ENCODE assay signal across 20 cellular contexts in genomic region chr3:101325393-101326134, GRCh38. TPM values are rescaled to one million over a fixed set of nuclear protein-coding genes. Genes with fewer than 3 reads are reported as not detected.
DNase-seq lines count a peak whose midpoint lies in the region; ATAC-seq, FAIRE-seq and TF ChIP-seq lines count a peak whose summit lies in the region.
"Had no signal": no experiment of that assay in that cellular context is flagged by ENCODE, and none has a peak within 500 bp of the region (broad histone marks: within the 10 kb centered on the region; RNA-seq: fewer than 3 reads in every experiment).

No MANE protein-coding gene starts in this region.

- no peak for ATAC-seq in natural killer cell treated with Interleukin-12 subunit alpha and Interleukin-12 subunit beta and Interleukin-15 and Interleukin-18, amount 100 ng/mL, for 72 hours
- ATAC-seq in SK-N-SH treated with all-trans-retinoic acid at 6 μM for 48 hours (no peak), HG03025 (IDR thresholded peaks at IDR 0.05; ENCODE audit: low FRiP score, unreplicated experiment) (no peak)

- no peaks in the 10 kb centered on the region for H3K9me3 ChIP-seq in adipocyte (ENCODE audit: control insufficient read depth, low read length)
- H3K9me3 ChIP-seq: HAP-1 had no signal

- H3K9me3 Mint-ChIP-seq in natural killer cell treated with Interleukin-12 subunit alpha and Interleukin-12 subunit beta and Interleukin-15 and Interleukin-18, amount 100 ng/mL, for 72 hours = no peaks in the 10 kb centered on the region
- H3K9me3 Mint-ChIP-seq: IgD-negative memory B cell had no signal

- H3K27me3 ChIP-seq in adipocyte (replicated peaks; ENCODE audit: control insufficient read depth, insufficient read depth, low read length) = no peaks in the 10 kb centered on the region

- H3K36me3 ChIP-seq in adipocyte (ENCODE audit: control insufficient read depth, insufficient read depth, low read length, severe bottlenecking) = peaks cover 7% of the 10 kb centered on the region
- H3K36me3 ChIP-seq: HAP-1 had no signal

- DNase-seq in D721Med (ENCODE audit: insufficient read length, low spot score) = no peak
- DNase-seq in NCI-H69 (lab: John Stamatoyannopoulos, UW) = peak; percentile 1
- peak; percentile 36 for DNase-seq in adipocyte (ENCODE audit: low read depth)
- DNase-seq in NCI-H146 treated with DMSO at 0.1 percent for 48 hours (lab: John Stamatoyannopoulos, UW; ENCODE audit: unreplicated experiment) = no peak
- no peak for DNase-seq in natural killer cell treated with Interleukin-12 subunit alpha and Interleukin-12 subunit beta and Interleukin-15 and Interleukin-18, amount 100 ng/mL, for 72 hours (ENCODE audit: low spot score)
- DNase-seq: AML-193, DND-41, GDM1, MV-4-11, NCI-H1417 treated with DMSO at 0.1 percent for 48 hours, NCI-H2081, NCI-H345, RPMI8226 had no signal

- H3K9ac ChIP-seq in adipocyte (ENCODE audit: low read length) = no peak overlapping the region

- no peak overlapping the region for H3K4me3 ChIP-seq in adipocyte (ENCODE audit: low read length)
- H3K4me3 ChIP-seq: HAP-1 had no signal

- H3K4me1 Mint-ChIP-seq in natural killer cell treated with Interleukin-12 subunit alpha and Interleukin-12 subunit beta and Interleukin-15 and Interleukin-18, amount 100 ng/mL, for 72 hours (ENCODE audit: low read depth in 2 of 2) = no peaks in the 10 kb centered on the region
- H3K4me1 Mint-ChIP-seq: IgD-negative memory B cell had no signal

- no peak overlapping the region for H3K27ac Mint-ChIP-seq in natural killer cell treated with Interleukin-12 subunit alpha and Interleukin-12 subunit beta and Interleukin-15 and Interleukin-18, amount 100 ng/mL, for 72 hours
- H3K27ac Mint-ChIP-seq: IgD-negative memory B cell had no signal

- no peaks in the 10 kb centered on the region for H3K27me3 Mint-ChIP-seq in natural killer cell treated with Interleukin-12 subunit alpha and Interleukin-12 subunit beta and Interleukin-15 and Interleukin-18, amount 100 ng/mL, for 72 hours
- H3K27me3 Mint-ChIP-seq: IgD-negative memory B cell had no signal

- no peaks in the 10 kb centered on the region for H3K4me1 ChIP-seq in adipocyte (ENCODE audit: control insufficient read depth, insufficient read depth, low read length)
- H3K4me1 ChIP-seq: HAP-1 had no signal

- FAIRE-seq in D721Med (lab: Jason Lieb, UNC) (peak; percentile 53), islet of Langerhans (lab: Jason Lieb, UNC) (peak; percentile 90)
- FAIRE-seq: GM12892 had no signal

- H3K4me3 Mint-ChIP-seq in natural killer cell treated with Interleukin-12 subunit alpha and Interleukin-12 subunit beta and Interleukin-15 and Interleukin-18, amount 100 ng/mL, for 72 hours = no peak overlapping the region
- H3K4me3 Mint-ChIP-seq: IgD-negative memory B cell had no signal

- H3K36me3 Mint-ChIP-seq in natural killer cell treated with Interleukin-12 subunit alpha and Interleukin-12 subunit beta and Interleukin-15 and Interleukin-18, amount 100 ng/mL, for 72 hours = no peaks in the 10 kb centered on the region

- no peak for TF ChIP-seq CTCF in D721Med (IDR thresholded peaks at IDR 0.05; ENCODE audit: insufficient read depth, missing control alignments)

TF ChIP-seq in SK-N-SH treated with all-trans-retinoic acid at 6 μM for 48 hours, 23 proteins besides CTCF, POLR2A, EP300 and RAD21:
- no peak for TF ChIP-seq BACH2 (CRISPR knock-in tag; IDR thresholded peaks at IDR 0.05; ENCODE audit: borderline replicate concordance)
- no peak for TF ChIP-seq ZFP3 (CRISPR knock-in tag; IDR thresholded peaks at IDR 0.05)
- TF ChIP-seq SNAI2 (CRISPR knock-in tag; IDR thresholded peaks at IDR 0.05) = no peak
- TF ChIP-seq CREB5 (CRISPR knock-in tag; IDR thresholded peaks at IDR 0.05; ENCODE audit: low read depth) = no peak
- no peak for TF ChIP-seq PPARA (CRISPR knock-in tag; IDR thresholded peaks at IDR 0.05; ENCODE audit: borderline replicate concordance)
- TF ChIP-seq ZNF565 (CRISPR knock-in tag; conservative IDR thresholded peaks at IDR 0.05; ENCODE audit: low read depth) = no peak
- TF ChIP-seq CSDC2 (CRISPR knock-in tag; IDR thresholded peaks at IDR 0.05) = no peak
- no peak for TF ChIP-seq TSHZ2 (CRISPR knock-in tag; IDR thresholded peaks at IDR 0.05)
- no peak for TF ChIP-seq GLIS3 (CRISPR knock-in tag; IDR thresholded peaks at IDR 0.05)
- TF ChIP-seq ARNTL (CRISPR knock-in tag; IDR thresholded peaks at IDR 0.05; ENCODE audit: borderline replicate concordance, low read depth) = no peak
- TF ChIP-seq ESRRG (CRISPR knock-in tag; IDR thresholded peaks at IDR 0.05) = no peak
- no peak for TF ChIP-seq TOX (CRISPR knock-in tag; IDR thresholded peaks at IDR 0.05; ENCODE audit: borderline replicate concordance)
- no peak for TF ChIP-seq ISL1 (CRISPR knock-in tag; IDR thresholded peaks at IDR 0.05)
- no peak for TF ChIP-seq ZNF70 (CRISPR knock-in tag; IDR thresholded peaks at IDR 0.05)

RNA-seq across cellular contexts. Expression of gene IMPG2, which starts 5.2 kb away (rescaled TPM):
- total RNA-seq in natural killer cell treated with Interleukin-12 subunit alpha and Interleukin-12 subunit beta and Interleukin-15 and Interleukin-18, amount 100 ng/mL, for 72 hours = under 1 TPM; 0.25 to 0.45 TPM
- total RNA-seq: HT-29 had no signal

Comparison
In these comparisons a context has a peak if more than half of its experiments do, and no peak if none do; other contexts are left out.
1. DNase-seq: peak in NCI-H69 (single experiment) and adipocyte (single experiment); none in D721Med (single experiment), NCI-H146 treated with DMSO at 0.1 percent for 48 hours (single experiment) and natural killer cell treated with Interleukin-12 subunit alpha and Interleukin-12 subunit beta and Interleukin-15 and Interleukin-18, amount 100 ng/mL, for 72 hours (single experiment).